22 cellular contexts compared by ENCODE assay signal in genomic region chr10:54234832-54235231, GRCh38.
DNase-seq lines count a peak whose midpoint lies in the region; TF ChIP-seq lines count a peak whose summit lies in the region.
"Had no signal": no experiment of that assay in that cellular context is flagged by ENCODE, and none has a peak within 500 bp of the region (broad histone marks: within the 10 kb centered on the region; RNA-seq: fewer than 3 reads in every experiment).

No MANE protein-coding gene starts in this region.

- TF ChIP-seq CTCF in H9 (conservative IDR thresholded peaks at IDR 0.05) (no peak), OCI-LY3 (IDR thresholded peaks at IDR 0.05; ENCODE audit: low read depth, low read length) (no peak), mesothelial cell of epicardium (IDR thresholded peaks at IDR 0.05; ENCODE audit: unreplicated experiment) (no peak), nephron progenitor cell (IDR thresholded peaks at IDR 0.05) (no peak)

- H3K14ac ChIP-seq in H9 (ENCODE audit: insufficient read depth, low read length) = no peak overlapping the region

- H3K23me2 ChIP-seq in H9 (ENCODE audit: insufficient read length, low read depth, low read length, poor library complexity, severe bottlenecking) = no peaks in the 10 kb centered on the region

- DNase-seq in H9 = no peak
- DNase-seq in mesothelial cell of epicardium (ENCODE audit: low spot score in 2 of 2, unreplicated experiment in 2 of 2) = no peak
- no peak for DNase-seq in nephron progenitor cell
- no peak for DNase-seq in NCI-H1417 treated with DMSO at 0.1 percent for 48 hours (lab: John Stamatoyannopoulos, UW)
- no peak for DNase-seq in activated naive CD4-positive, alpha-beta T cell treated with anti-CD3 and anti-CD28 coated beads for 36 hours
- DNase-seq: 8988T; ACHN; AML-193; BE2C; CD4-positive, alpha-beta T cell; CD8-positive, alpha-beta memory T cell; DMS 273 treated with DMSO at 0.1 percent for 48 hours; DMS79; EL; GDM1; GM23248; HCEC 1CT had no signal

- no peak overlapping the region for H3T11ph ChIP-seq in H9 (ENCODE audit: low read length)

- H3K18ac ChIP-seq in H9 (ENCODE audit: insufficient read length, low read depth, low read length) = no peak overlapping the region

- H3K9me3 ChIP-seq in H9 (ENCODE audit: control insufficient read depth, low read depth, low read length) (peaks cover 5% of the 10 kb centered on the region), OCI-LY3 (ENCODE audit: insufficient read depth, low read length) (no peaks in the 10 kb centered on the region)
- H3K9me3 ChIP-seq: BE2C had no signal

- intact Hi-C loops in activated naive CD4-positive, alpha-beta T cell treated with anti-CD3 and anti-CD28 coated beads for 36 hours (cut with micrococcal nuclease) = no loop called here

- no peak overlapping the region for H3K27ac ChIP-seq in H9 (ENCODE audit: insufficient read length, low read depth, low read length)
- no peak overlapping the region for H3K27ac ChIP-seq in OCI-LY3 (ENCODE audit: low read length)
- H3K27ac ChIP-seq: A549; BLaER1 treated with 17β-estradiol and CSF1 and Interleukin-3, amounts not matched to agents 10 nM and 100 nM; GM23248 had no signal

- CTCF ChIA-PET in activated naive CD4-positive, alpha-beta T cell treated with anti-CD3 and anti-CD28 coated beads for 36 hours (lab: Charles Lee) = no interaction called here

- H3K4me2 ChIP-seq in H9 (ENCODE audit: insufficient read depth, insufficient read length, low read length) = no peak overlapping the region
- H3K4me2 ChIP-seq in OCI-LY3 (ENCODE audit: low read length) = no peak overlapping the region
- H3K4me2 ChIP-seq: A549; BLaER1 treated with 17β-estradiol and CSF1 and Interleukin-3, amounts not matched to agents 10 nM and 100 nM had no signal

- H2AK5ac ChIP-seq in H9 (ENCODE audit: insufficient read length, low read length) = no peak overlapping the region

- peaks cover 19 to 25% of the 10 kb centered on the region in 2 experiments; a peak in 4 of 5 replicates for H3K9me3 Mint-ChIP-seq in H9
- peaks cover 14% of the 10 kb centered on the region for H3K9me3 Mint-ChIP-seq in mesothelial cell of epicardium
- peaks cover 20% of the 10 kb centered on the region for H3K9me3 Mint-ChIP-seq in nephron progenitor cell
- H3K9me3 Mint-ChIP-seq in activated naive CD4-positive, alpha-beta T cell treated with anti-CD3 and anti-CD28 coated beads for 36 hours = peaks cover 9% of the 10 kb centered on the region

- no peak overlapping the region for H2BK15ac ChIP-seq in H9 (ENCODE audit: low read depth, low read length)

- no peak overlapping the region for H3K9ac ChIP-seq in H9 (ENCODE audit: extremely low read depth, insufficient read length, low read length)
- H3K9ac ChIP-seq in OCI-LY3 (ENCODE audit: low read length) = no peak overlapping the region
- H3K9ac ChIP-seq: BLaER1 treated with 17β-estradiol and CSF1 and Interleukin-3, amounts not matched to agents 10 nM and 100 nM; GM23248 had no signal

- peaks cover 7 to 20% (median 13%) of the 10 kb centered on the region in 3 experiments; a peak in 5 of 7 replicates for H3K36me3 Mint-ChIP-seq in H9 (ENCODE audit: insufficient read depth in 1 of 3, low read depth in 3 of 3)
- H3K36me3 Mint-ChIP-seq in mesothelial cell of epicardium = peaks cover 13% of the 10 kb centered on the region
- peaks cover 14% of the 10 kb centered on the region for H3K36me3 Mint-ChIP-seq in nephron progenitor cell (ENCODE audit: low read depth)
- no peaks in the 10 kb centered on the region for H3K36me3 Mint-ChIP-seq in activated naive CD4-positive, alpha-beta T cell treated with anti-CD3 and anti-CD28 coated beads for 36 hours (ENCODE audit: low read depth)
- H3K36me3 Mint-ChIP-seq: CD14-positive monocyte; CD8-positive, alpha-beta memory T cell had no signal

- no peak overlapping the region for H3K56ac ChIP-seq in H9 (ENCODE audit: insufficient read length, low read depth, low read length)

- no peak overlapping the region for H3K4ac ChIP-seq in H9 (ENCODE audit: low read depth, low read length)

- H2BK12ac ChIP-seq in H9 (ENCODE audit: insufficient read length, low read depth, low read length) = no peak overlapping the region

- H3K4me1 Mint-ChIP-seq in H9 (no peaks in the 10 kb centered on the region), mesothelial cell of epicardium (peaks cover 22% of the 10 kb centered on the region), nephron progenitor cell (no peaks in the 10 kb centered on the region)
- no peaks in the 10 kb centered on the region for H3K4me1 Mint-ChIP-seq in activated naive CD4-positive, alpha-beta T cell treated with anti-CD3 and anti-CD28 coated beads for 36 hours (ENCODE audit: low read depth)
- H3K4me1 Mint-ChIP-seq: CD14-positive monocyte; CD8-positive, alpha-beta memory T cell had no signal

- no peak overlapping the region for H2AFZ ChIP-seq in H9 (ENCODE audit: low read length)
- 0 out of 2 replicates have a peak overlapping the region, but pooled peaks have one; percentile 18 for H2AFZ ChIP-seq in OCI-LY3 (ENCODE audit: low read depth, low read length)
- H2AFZ ChIP-seq: GM23248 had no signal

- no peak overlapping the region for H3K23ac ChIP-seq in H9 (ENCODE audit: insufficient read length, low read depth, low read length)

- H3K4me1 ChIP-seq in H9 (ENCODE audit: insufficient read depth, low read length) (no peaks in the 10 kb centered on the region), OCI-LY3 (ENCODE audit: low read length) (no peaks in the 10 kb centered on the region)
- H3K4me1 ChIP-seq: A549; BE2C; BLaER1 treated with 17β-estradiol and CSF1 and Interleukin-3, amounts not matched to agents 10 nM and 100 nM had no signal

- H3K79me2 ChIP-seq in H9 (ENCODE audit: insufficient read depth, low read length) = no peaks in the 10 kb centered on the region
- no peaks in the 10 kb centered on the region for H3K79me2 ChIP-seq in OCI-LY3 (ENCODE audit: low read length)

- H4K91ac ChIP-seq in H9 (ENCODE audit: insufficient read length, low read depth, low read length) = no peak overlapping the region

- H3K36me3 ChIP-seq in OCI-LY3 (replicated peaks; ENCODE audit: low read depth, low read length) = no peaks in the 10 kb centered on the region
- H3K36me3 ChIP-seq: BE2C; BLaER1 treated with 17β-estradiol and CSF1 and Interleukin-3, amounts not matched to agents 10 nM and 100 nM had no signal

- no peak overlapping the region for H2BK20ac ChIP-seq in H9 (ENCODE audit: low read depth, low read length, poor library complexity, severe bottlenecking)

- H3K27me3 ChIP-seq in H9 (ENCODE audit: insufficient read depth, low read length) = no peaks in the 10 kb centered on the region
- no peaks in the 10 kb centered on the region for H3K27me3 ChIP-seq in OCI-LY3 (ENCODE audit: low read depth, low read length)
- H3K27me3 ChIP-seq: BE2C; BLaER1 treated with 17β-estradiol and CSF1 and Interleukin-3, amounts not matched to agents 10 nM and 100 nM had no signal

- H3K4me3 Mint-ChIP-seq in H9 = no peak overlapping the region
- H3K4me3 Mint-ChIP-seq in mesothelial cell of epicardium = no peak overlapping the region
- no peak overlapping the region for H3K4me3 Mint-ChIP-seq in nephron progenitor cell
- no peak overlapping the region for H3K4me3 Mint-ChIP-seq in activated naive CD4-positive, alpha-beta T cell treated with anti-CD3 and anti-CD28 coated beads for 36 hours
- H3K4me3 Mint-ChIP-seq: CD4-positive, alpha-beta T cell; CD8-positive, alpha-beta memory T cell had no signal

- no peak overlapping the region for H4K8ac ChIP-seq in H9 (replicated peaks; ENCODE audit: insufficient read length, low read depth, low read length)

- no peaks in the 10 kb centered on the region for H3K79me1 ChIP-seq in H9 (ENCODE audit: insufficient read depth, low read depth, low read length, poor library complexity, severe bottlenecking)

- no CpG with 5 or more reads among the region's 4 CpGs for WGBS in H9 (ENCODE audit: extremely low coverage, insufficient read length, low lambda C conversion rate)

- H2BK5ac ChIP-seq in H9 (ENCODE audit: insufficient read length, low read length) = no peak overlapping the region

- no peak overlapping the region for H2BK120ac ChIP-seq in H9 (ENCODE audit: low read depth, low read length, poor library complexity, severe bottlenecking)

- H3K4me3 ChIP-seq in OCI-LY3 (ENCODE audit: low read length) = no peak overlapping the region
- H3K4me3 ChIP-seq: A549; BLaER1 treated with 17β-estradiol and CSF1 and Interleukin-3, amounts not matched to agents 10 nM and 100 nM; GM12878; GM23248 had no signal

- H4K5ac ChIP-seq in H9 (ENCODE audit: insufficient read length, low read depth, low read length) = no peak overlapping the region

- H4K20me1 ChIP-seq in H9 (ENCODE audit: control insufficient read depth, insufficient read depth, insufficient read length) (no peaks in the 10 kb centered on the region), OCI-LY3 (ENCODE audit: insufficient read depth, low read length) (no peaks in the 10 kb centered on the region)
- H4K20me1 ChIP-seq: BLaER1 treated with 17β-estradiol and CSF1 and Interleukin-3, amounts not matched to agents 10 nM and 100 nM had no signal

- H3K27ac Mint-ChIP-seq in H9 (peak overlapping the region in 2 of 3 experiments; percentile 6 to 24; a peak in 1 of 7 replicates), mesothelial cell of epicardium (peak overlapping the region; percentile 80), nephron progenitor cell (no peak overlapping the region)
- no peak overlapping the region for H3K27ac Mint-ChIP-seq in activated naive CD4-positive, alpha-beta T cell treated with anti-CD3 and anti-CD28 coated beads for 36 hours
- H3K27ac Mint-ChIP-seq: CD14-positive monocyte; CD4-positive, alpha-beta T cell; CD8-positive, alpha-beta memory T cell had no signal

- H3K27me3 Mint-ChIP-seq in H9 (ENCODE audit: low read depth) = no peaks in the 10 kb centered on the region
- no peaks in the 10 kb centered on the region for H3K27me3 Mint-ChIP-seq in mesothelial cell of epicardium (ENCODE audit: low read depth)
- H3K27me3 Mint-ChIP-seq in nephron progenitor cell (ENCODE audit: low read depth, poor library complexity) = no peaks in the 10 kb centered on the region
- H3K27me3 Mint-ChIP-seq in activated naive CD4-positive, alpha-beta T cell treated with anti-CD3 and anti-CD28 coated beads for 36 hours (ENCODE audit: low read depth) = no peaks in the 10 kb centered on the region
- H3K27me3 Mint-ChIP-seq: CD4-positive, alpha-beta T cell; CD8-positive, alpha-beta memory T cell had no signal

Comparison
In these comparisons a context has a peak if more than half of its experiments do, and no peak if none do; other contexts are left out.
1. H3K27ac Mint-ChIP-seq: peak in H9 (2 of 3) and mesothelial cell of epicardium (single experiment); none in nephron progenitor cell (single experiment) and activated naive CD4-positive, alpha-beta T cell treated with anti-CD3 and anti-CD28 coated beads for 36 hours (single experiment).